Comparison of ENCODE assay signal across 32 cellular contexts in genomic region chr3:188151438-188151837, GRCh38. TPM values are rescaled to one million over a fixed set of nuclear protein-coding genes. Genes with fewer than 3 reads are reported as not detected.
DNase-seq lines count a peak whose midpoint lies in the region; ATAC-seq and TF ChIP-seq lines count a peak whose summit lies in the region.
"Had no signal": no experiment of that assay in that cellular context is flagged by ENCODE, and none has a peak within 500 bp of the region (broad histone marks: within the 10 kb centered on the region; RNA-seq: fewer than 3 reads in every experiment).

No MANE protein-coding gene starts in this region.

- WGBS in gastroesophageal sphincter (ENCODE audit: low coverage in 1 of 2), 2 donors = 33 to 59% methylated on average over 4 of the region's 4 CpGs
- WGBS in smooth muscle cell (ENCODE audit: low lambda C conversion rate) = 23% methylated on average over 4 of the region's 4 CpGs

- TF ChIP-seq CTCF in gastroesophageal sphincter (IDR thresholded peaks at IDR 0.05) = no peak
- TF ChIP-seq CTCF in smooth muscle cell (IDR thresholded peaks at IDR 0.05; ENCODE audit: borderline replicate concordance, insufficient read depth, poor library complexity, severe bottlenecking) = no peak

- H2AFZ ChIP-seq in smooth muscle cell (ENCODE audit: low read depth) = no peak overlapping the region

- H3K79me2 ChIP-seq in smooth muscle cell (ENCODE audit: low read depth) = peaks cover 25% of the 10 kb centered on the region

- TF ChIP-seq EP300 in gastroesophageal sphincter (IDR thresholded peaks at IDR 0.05) = no peak

- H3K4me3 ChIP-seq in gastroesophageal sphincter = no peak overlapping the region
- no peak overlapping the region for H3K4me3 ChIP-seq in smooth muscle cell
- H3K4me3 ChIP-seq: cardiac muscle cell, GM12878 had no signal

- H3K27ac ChIP-seq in gastroesophageal sphincter (peak overlapping the region in 3 of 4 donors; percentile 63 to 100 (median 97)), smooth muscle cell (ENCODE audit: low read depth) (peak overlapping the region; percentile 58)
- H3K27ac ChIP-seq: C4-2B, cardiac muscle cell had no signal

- no peak for TF ChIP-seq POLR2A in gastroesophageal sphincter (IDR thresholded peaks at IDR 0.05)

- ATAC-seq in gastroesophageal sphincter (no peak), HG03565 (IDR thresholded peaks at IDR 0.05; ENCODE audit: unreplicated experiment) (no peak)
- ATAC-seq: activated CD8-positive, alpha-beta memory T cell treated with anti-CD3 and anti-CD28 coated beads, Interleukin-2, amount 10 ng/mL, durations not matched to agents 7 days and 5 days; effector memory CD8-positive, alpha-beta T cell; GM12878; natural killer cell treated with Interleukin-12 subunit alpha and Interleukin-12 subunit beta and Interleukin-15 and Interleukin-18, amount 100 ng/mL, for 72 hours; Panc1; stimulated activated effector memory CD8-positive, alpha-beta T cell treated with anti-CD3 and anti-CD28 coated beads, Interleukin-12 subunit alpha, Interleukin-12 subunit beta, amount 100 ng/mL, for 72 hours; WTC11 had no signal

- H3K4me1 ChIP-seq in gastroesophageal sphincter (peaks cover 0 to 32% (median 6%) of the 10 kb centered on the region in 3 donors), smooth muscle cell (ENCODE audit: low read depth) (peaks cover 14% of the 10 kb centered on the region)

- peaks cover 6% of the 10 kb centered on the region for H3F3A ChIP-seq in smooth muscle cell (ENCODE audit: low read depth)

- DNase-seq in HCEC 1CT (peak; percentile 30), amniotic epithelial cell (ENCODE audit: low read depth) (peak; percentile 75), smooth muscle cell (lab: John Stamatoyannopoulos, UW; ENCODE audit: unreplicated experiment) (no peak), NCI-H446 (lab: John Stamatoyannopoulos, UW) (no peak), midbrain (lab: John Stamatoyannopoulos, UW) (no peak), NCI-H146 treated with DMSO at 0.1 percent for 48 hours (lab: John Stamatoyannopoulos, UW; ENCODE audit: unreplicated experiment) (no peak)
- DNase-seq: activated CD8-positive, alpha-beta memory T cell treated with anti-CD3 and anti-CD28 coated beads, Interleukin-2, amount 10 ng/mL, durations not matched to agents 7 days and 5 days; activated naive CD4-positive, alpha-beta T cell treated with anti-CD3 and anti-CD28 coated beads for 36 hours; activated T-cell treated with anti-CD3 and anti-CD28 coated beads, Interleukin-2, amount 50 U/mL, for 72 hours; amygdala; Caco-2; cortex of kidney; DMS79 treated with DMSO at 0.1 percent for 48 hours; effector memory CD8-positive, alpha-beta T cell; hypothalamus; KG1; NCI-H1436; NCI-H524 treated with DMSO at 0.1 percent for 48 hours; SHP77 treated with DMSO at 0.1 percent for 48 hours; stimulated activated CD4-positive, alpha-beta T cell treated with anti-CD3 and anti-CD28 coated beads, Interleukin-4, amount 100 ng/mL, for 24 hours; substantia nigra; T1000 had no signal

- peaks cover 6% of the 10 kb centered on the region for H4K20me1 ChIP-seq in smooth muscle cell (ENCODE audit: low read depth)

- H3K9me3 ChIP-seq in gastroesophageal sphincter (no peaks in the 10 kb centered on the region), smooth muscle cell (replicated peaks; ENCODE audit: low read depth) (no peaks in the 10 kb centered on the region)
- H3K9me3 ChIP-seq: Caco-2, left lung had no signal

- H3K9ac ChIP-seq in smooth muscle cell (ENCODE audit: low read depth) = no peak overlapping the region

- H3K27me3 ChIP-seq in gastroesophageal sphincter (no peaks in the 10 kb centered on the region), smooth muscle cell (ENCODE audit: low read depth) (no peaks in the 10 kb centered on the region)
- H3K27me3 ChIP-seq: cardiac muscle cell, left lung had no signal

- H3K4me2 ChIP-seq in smooth muscle cell = peak overlapping the region; percentile 46

- H3K36me3 ChIP-seq in gastroesophageal sphincter = no peaks in the 10 kb centered on the region
- H3K36me3 ChIP-seq in smooth muscle cell (ENCODE audit: low read depth) = no peaks in the 10 kb centered on the region
- H3K36me3 ChIP-seq: cardiac muscle cell, left lung had no signal

RNA-seq across cellular contexts. Expression of gene LPP, which starts 2.5 kb away (rescaled TPM):
- total RNA-seq in gastroesophageal sphincter (1,000 to 10,000 TPM; 1,243 to 2,297 (median 2,164) TPM), smooth muscle cell (128 and 142 TPM in 2 replicates)
- 42.3 and 64.4 TPM in 2 replicates for polyA plus RNA-seq in smooth muscle cell

Comparison
In these comparisons a context has a peak if more than half of its experiments do, and no peak if none do; other contexts are left out.
1. DNase-seq: peak in HCEC 1CT (single experiment) and amniotic epithelial cell (single experiment); none in smooth muscle cell (single experiment), NCI-H446 (0 of 2), midbrain (single experiment) and NCI-H146 treated with DMSO at 0.1 percent for 48 hours (single experiment).